ENCODE assay signal across 8 cellular contexts in genomic region chr4:184825394-184826314, GRCh38. TPM values are rescaled to one million over a fixed set of nuclear protein-coding genes. Genes with fewer than 3 reads are reported as not detected.
A peak's percentile ranks its signal among the peaks of the same experiment; 100 is the strongest.
DNase-seq lines count a peak whose midpoint lies in the region; ATAC-seq and TF ChIP-seq lines count a peak whose summit lies in the region.

A gene with protein sequence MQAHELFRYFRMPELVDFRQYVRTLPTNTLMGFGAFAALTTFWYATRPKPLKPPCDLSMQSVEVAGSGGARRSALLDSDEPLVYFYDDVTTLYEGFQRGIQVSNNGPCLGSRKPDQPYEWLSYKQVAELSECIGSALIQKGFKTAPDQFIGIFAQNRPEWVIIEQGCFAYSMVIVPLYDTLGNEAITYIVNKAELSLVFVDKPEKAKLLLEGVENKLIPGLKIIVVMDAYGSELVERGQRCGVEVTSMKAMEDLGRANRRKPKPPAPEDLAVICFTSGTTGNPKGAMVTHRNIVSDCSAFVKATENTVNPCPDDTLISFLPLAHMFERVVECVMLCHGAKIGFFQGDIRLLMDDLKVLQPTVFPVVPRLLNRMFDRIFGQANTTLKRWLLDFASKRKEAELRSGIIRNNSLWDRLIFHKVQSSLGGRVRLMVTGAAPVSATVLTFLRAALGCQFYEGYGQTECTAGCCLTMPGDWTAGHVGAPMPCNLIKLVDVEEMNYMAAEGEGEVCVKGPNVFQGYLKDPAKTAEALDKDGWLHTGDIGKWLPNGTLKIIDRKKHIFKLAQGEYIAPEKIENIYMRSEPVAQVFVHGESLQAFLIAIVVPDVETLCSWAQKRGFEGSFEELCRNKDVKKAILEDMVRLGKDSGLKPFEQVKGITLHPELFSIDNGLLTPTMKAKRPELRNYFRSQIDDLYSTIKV (minus strand): TSS chr4:184825968. CDS start chr4:184803514, 22,454 bp downstream.

- CTCF ChIA-PET in activated CD4-positive, alpha-beta T cell treated with anti-CD3 and anti-CD28 coated beads for 36 hours (lab: Charles Lee) = interaction anchor here (0.6 to 1.2 kb wide), 4 partner anchors 10 to 92 kb away, joined by 3 to 6 read pairs (median 3); partner anchors contain the start of gene CENPU

- peaks cover 7% of the 10 kb centered on the region for H3K36me3 Mint-ChIP-seq in activated CD4-positive, alpha-beta T cell treated with anti-CD3 and anti-CD28 coated beads for 36 hours (ENCODE audit: low read depth)
- H3K36me3 Mint-ChIP-seq in chondrocyte (ENCODE audit: low read depth) = no peaks in the 10 kb centered on the region

- TF ChIP-seq CTCF in chondrocyte (IDR thresholded peaks at IDR 0.05) = peak; percentile 33

- intact Hi-C loops in activated CD4-positive, alpha-beta T cell treated with anti-CD3 and anti-CD28 coated beads for 36 hours (cut with DNase I, micrococcal nuclease) = loop anchor here (1.0 to 10.0 kb wide), 13 partner anchors 32 to 1168 kb away; partner anchors contain the start of genes CASP3 (in 2 of the 2), PRIMPOL (in 2 of the 2), CCDC110 (in 1 of the 2) and CENPU (in 1 of the 2)

- peaks cover 34% of the 10 kb centered on the region for H3K4me1 Mint-ChIP-seq in activated CD4-positive, alpha-beta T cell treated with anti-CD3 and anti-CD28 coated beads for 36 hours
- H3K4me1 Mint-ChIP-seq in chondrocyte (ENCODE audit: low read depth) = peaks cover 19% of the 10 kb centered on the region

- H3K27me3 Mint-ChIP-seq in activated CD4-positive, alpha-beta T cell treated with anti-CD3 and anti-CD28 coated beads for 36 hours = no peaks in the 10 kb centered on the region
- H3K27me3 Mint-ChIP-seq in chondrocyte (ENCODE audit: low read depth) = no peaks in the 10 kb centered on the region

- DNase-seq in NCI-H2107 (lab: John Stamatoyannopoulos, UW) (peak; percentile 34), NCI-H2107 treated with DMSO at 0.1 percent for 48 hours (lab: John Stamatoyannopoulos, UW; ENCODE audit: unreplicated experiment) (no peak), NCI-H2171 treated with DMSO at 0.1 percent for 48 hours (lab: John Stamatoyannopoulos, UW) (peak; percentile 29), chondrocyte (ENCODE audit: low spot score) (no peak), left kidney (ENCODE audit: low read depth, low spot score) (peak; percentile 90)
- DNase-seq in activated CD4-positive, alpha-beta T cell treated with anti-CD3 and anti-CD28 coated beads for 36 hours = peak; percentile 88
- DNase-seq in stimulated activated CD4-positive, alpha-beta T cell treated with anti-CD3 and anti-CD28 coated beads, Interleukin-2, amount 100 ng/mL, for 4 hours (ENCODE audit: low read depth) = peak; percentile 79

- ATAC-seq in HG02884 (IDR thresholded peaks at IDR 0.05; ENCODE audit: unreplicated experiment) = peak; percentile 57
- peak; percentile 82 for ATAC-seq in activated CD4-positive, alpha-beta T cell treated with anti-CD3 and anti-CD28 coated beads for 36 hours

- no peaks in the 10 kb centered on the region for H3K9me3 Mint-ChIP-seq in activated CD4-positive, alpha-beta T cell treated with anti-CD3 and anti-CD28 coated beads for 36 hours (ENCODE audit: low read depth)
- H3K9me3 Mint-ChIP-seq in chondrocyte (ENCODE audit: low read depth) = no peaks in the 10 kb centered on the region

- peak within 1 kb of the TSS; percentile 87 for H3K4me3 Mint-ChIP-seq in activated CD4-positive, alpha-beta T cell treated with anti-CD3 and anti-CD28 coated beads for 36 hours
- H3K4me3 Mint-ChIP-seq in chondrocyte (ENCODE audit: unreplicated experiment) = peak within 1 kb of the TSS; percentile 86

- peak within 1 kb of the TSS; percentile 89 for H3K27ac Mint-ChIP-seq in activated CD4-positive, alpha-beta T cell treated with anti-CD3 and anti-CD28 coated beads for 36 hours
- H3K27ac Mint-ChIP-seq in chondrocyte (ENCODE audit: unreplicated experiment) = peak within 1 kb of the TSS; percentile 62

- POLR2A ChIA-PET in activated CD4-positive, alpha-beta T cell treated with anti-CD3 and anti-CD28 coated beads for 36 hours (lab: Charles Lee) = interaction anchor here (1.0 kb wide), 1 partner anchor 33 kb away, joined by 4 read pairs; no protein-coding TSS in a partner anchor

RNA-seq across cellular contexts. Expression of the gene that starts here (rescaled TPM):
- 10 to 100 TPM; 17.1 to 17.2 TPM for total RNA-seq in activated CD4-positive, alpha-beta T cell treated with anti-CD3 and anti-CD28 coated beads for 36 hours
- 40.9 to 58.1 TPM (median 41.2 TPM) in 3 replicates for total RNA-seq in chondrocyte

Comparison
In these comparisons a context has a peak if more than half of its experiments do, and no peak if none do; other contexts are left out.
1. DNase-seq: peak in NCI-H2107 (single experiment), NCI-H2171 treated with DMSO at 0.1 percent for 48 hours (single experiment), activated CD4-positive, alpha-beta T cell treated with anti-CD3 and anti-CD28 coated beads for 36 hours (single experiment), left kidney (single experiment) and stimulated activated CD4-positive, alpha-beta T cell treated with anti-CD3 and anti-CD28 coated beads, Interleukin-2, amount 100 ng/mL, for 4 hours (single experiment); none in NCI-H2107 treated with DMSO at 0.1 percent for 48 hours (single experiment) and chondrocyte (single experiment).